22 cellular contexts compared by ENCODE assay signal in genomic region chr6:94260755-94261154, GRCh38.
"Had no signal": no experiment of that assay in that cellular context is flagged by ENCODE, and none has a peak within 500 bp of the region (broad histone marks: within the 10 kb centered on the region; RNA-seq: fewer than 3 reads in every experiment).

No MANE protein-coding gene starts in this region.

- H3K9me3 ChIP-seq: colonic mucosa, gastroesophageal sphincter, heart left ventricle, lower lobe of right lung had no signal

- ATAC-seq: effector memory CD8-positive, alpha-beta T cell; esophagus mucosa; foreskin keratinocyte; gastroesophageal sphincter; heart left ventricle; left lung; left ventricle myocardium superior; lower lobe of right lung had no signal

- DNase-seq: colonic mucosa; cortex of kidney; effector CD8-positive, alpha-beta T cell; effector memory CD8-positive, alpha-beta T cell; endodermal cell; erythroblast; esophagus squamous epithelium; foreskin keratinocyte; heart left ventricle; hippocampal formation; kidney glomerular epithelial cell; left lung; left ventricle myocardium superior; lower lobe of right lung; mesenchymal stem cell had no signal

- H3K27me3 ChIP-seq: colonic mucosa, esophagus squamous epithelium, foreskin keratinocyte, gastroesophageal sphincter, heart left ventricle, left lung had no signal

- H3K4me1 ChIP-seq: colonic mucosa, esophagus squamous epithelium, foreskin keratinocyte, gastroesophageal sphincter, heart left ventricle, left lung, lower lobe of right lung had no signal

- H3K36me3 ChIP-seq: colonic mucosa, esophagus squamous epithelium, gastroesophageal sphincter, heart left ventricle, left lung, lower lobe of right lung had no signal

- H3K4me3 ChIP-seq: colonic mucosa, esophagus squamous epithelium, gastroesophageal sphincter, heart left ventricle, left lung, lower lobe of right lung had no signal

- FAIRE-seq: endometrium, frontal cortex, islet of Langerhans, keratinocyte had no signal

- H3K27ac ChIP-seq: colonic mucosa, epithelial cell of prostate, esophagus squamous epithelium, foreskin keratinocyte, gastroesophageal sphincter, heart left ventricle, left lung, lower lobe of right lung had no signal
